ENCODE assay signal across 14 cellular contexts in the genomic region with DNA sequence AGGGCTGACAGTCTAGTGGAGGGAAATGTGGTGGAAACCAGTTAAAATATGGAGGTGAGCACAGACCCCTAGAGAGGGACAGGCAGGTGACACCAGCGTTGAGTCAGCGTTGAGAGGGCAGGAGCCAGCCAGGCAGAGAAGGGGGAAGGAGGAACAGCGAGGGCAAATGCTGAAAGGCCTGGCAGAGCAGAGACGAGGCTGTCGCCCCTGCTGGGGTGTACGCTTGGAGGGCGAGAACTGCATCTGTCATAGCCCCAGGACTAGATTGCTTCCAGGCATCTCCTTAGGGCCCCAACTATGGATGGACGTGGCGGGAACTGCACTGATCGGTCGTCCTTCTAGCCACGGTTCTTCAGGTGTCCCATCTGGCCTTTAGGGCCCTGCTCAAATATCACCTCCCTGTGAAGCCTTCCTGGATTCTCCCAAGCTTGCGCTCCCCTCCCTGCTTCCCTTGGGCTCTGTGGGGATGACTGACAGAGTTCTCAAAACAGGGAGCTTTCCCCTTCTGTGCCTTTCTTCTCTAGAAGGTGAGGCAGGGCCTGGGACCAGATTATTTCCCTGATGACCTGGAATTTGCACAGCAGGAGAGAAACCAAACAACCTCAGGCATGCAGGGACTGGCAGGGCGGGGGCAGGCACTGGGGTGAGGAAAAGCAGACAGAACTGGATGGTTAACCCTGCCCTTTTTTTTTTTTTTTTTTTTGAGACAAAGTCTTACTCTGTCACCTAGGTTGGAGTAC. TPM values are rescaled to one million over a fixed set of nuclear protein-coding genes. Genes with fewer than 3 reads are reported as not detected.
DNase-seq lines count a peak whose midpoint lies in the region; TF ChIP-seq lines count a peak whose summit lies in the region.
"Had no signal": no experiment of that assay in that cellular context is flagged by ENCODE, and none has a peak within 500 bp of the region (broad histone marks: within the 10 kb centered on the region; RNA-seq: fewer than 3 reads in every experiment).

No MANE protein-coding gene starts in this region.

- peak overlapping the region; percentile 95 for H3K27ac ChIP-seq in WERI-Rb-1
- H3K27ac ChIP-seq in thyroid gland = no peak overlapping the region
- H3K27ac ChIP-seq: left lung, VCaP had no signal

- intact Hi-C loops in thyroid gland (cut with DNase I) = no loop called here

- peaks cover 14% of the 10 kb centered on the region for H3K36me3 ChIP-seq in WERI-Rb-1
- H3K36me3 ChIP-seq in thyroid gland = no peaks in the 10 kb centered on the region
- H3K36me3 ChIP-seq: left lung had no signal

- no peaks in the 10 kb centered on the region for H3K27me3 ChIP-seq in WERI-Rb-1 (ENCODE audit: insufficient read depth, low read depth, severe bottlenecking)
- no peaks in the 10 kb centered on the region for H3K27me3 ChIP-seq in thyroid gland
- H3K27me3 ChIP-seq: left lung had no signal

- TF ChIP-seq CTCF in WERI-Rb-1 (IDR thresholded peaks at IDR 0.05; ENCODE audit: low read depth, low read length) (no peak), thyroid gland (IDR thresholded peaks at IDR 0.05) (no peak)

- WGBS in thyroid gland, 2 donors = 78 to 84% methylated on average over 14 of the region's 14 CpGs

- DNase-seq in DMS 273 (lab: John Stamatoyannopoulos, UW; ENCODE audit: unreplicated experiment) (peak; percentile 56), DMS 273 treated with DMSO at 0.1 percent for 48 hours (lab: John Stamatoyannopoulos, UW) (no peak), WERI-Rb-1 (peak; percentile 58), glomerular visceral epithelial cell (ENCODE audit: extremely low spot score) (peak; percentile 67), thyroid gland (peak; percentile 22 to 31), mesenteric fat pad (ENCODE audit: low spot score) (no peak), amniotic stem cell (lab: John Stamatoyannopoulos, UW) (no peak)
- no peak for DNase-seq in activated naive CD4-positive, alpha-beta T cell treated with Interleukin-2 at 50 U/mL for 16 hours
- DNase-seq: activated T-cell treated with anti-CD3 and anti-CD28 coated beads, Interleukin-2, amount 50 U/mL, for 24 hours; cerebellar nuclear complex; left lung; NCI-H510A treated with DMSO at 0.1 percent for 48 hours; SHP77 had no signal

- H3K9me3 ChIP-seq in WERI-Rb-1 (ENCODE audit: severe bottlenecking) (no peaks in the 10 kb centered on the region), thyroid gland (no peaks in the 10 kb centered on the region)
- H3K9me3 ChIP-seq: left lung had no signal

- H3K4me1 ChIP-seq in thyroid gland = peaks cover 0 to 5% of the 10 kb centered on the region in 2 donors
- H3K4me1 ChIP-seq: left lung had no signal

- H3K4me3 ChIP-seq in WERI-Rb-1 (ENCODE audit: low read depth, low read length) (no peak overlapping the region), thyroid gland (replicated peaks in 1 of 3) (no peak overlapping the region)
- H3K4me3 ChIP-seq: left lung had no signal

- TF ChIP-seq POLR2A in thyroid gland (IDR thresholded peaks at IDR 0.05) = no peak

RNA-seq across cellular contexts. Expression of a gene that starts 11.1 kb away (rescaled TPM):
- total RNA-seq in thyroid gland (10 to 100 TPM in 1 of 4 donors, 1 to 10 TPM in 3; 3.9 to 22.0 (median 6.8) TPM), mesenteric fat pad (10.8 TPM)

RNA-seq across cellular contexts. Expression of a gene that starts 38.7 kb away (rescaled TPM):
- 10 to 100 TPM; 19.2 to 32.0 (median 21.9) TPM for total RNA-seq in thyroid gland
- 14.8 TPM for total RNA-seq in mesenteric fat pad

RNA-seq across cellular contexts. Expression of a gene that starts 41.4 kb away (rescaled TPM):
- total RNA-seq in thyroid gland (1,000 to 10,000 TPM; 1,451 to 2,031 (median 1,880) TPM), mesenteric fat pad (1,402 TPM)

Comparison
In these comparisons a context has a peak if more than half of its experiments do, and no peak if none do; other contexts are left out.
1. DNase-seq: peak in DMS 273 (single experiment), WERI-Rb-1 (single experiment), glomerular visceral epithelial cell (single experiment) and thyroid gland (2 of 2); none in DMS 273 treated with DMSO at 0.1 percent for 48 hours (single experiment), mesenteric fat pad (single experiment), amniotic stem cell (single experiment) and activated naive CD4-positive, alpha-beta T cell treated with Interleukin-2 at 50 U/mL for 16 hours (single experiment).